ENCODE assay signal across 8 cellular contexts in genomic region chr15:67089218-67090193, GRCh38. TPM values are rescaled to one million over a fixed set of nuclear protein-coding genes. Genes with fewer than 3 reads are reported as not detected.
A peak's percentile ranks its signal among the peaks of the same experiment; 100 is the strongest.
DNase-seq lines count a peak whose midpoint lies in the region; ATAC-seq and TF ChIP-seq lines count a peak whose summit lies in the region.
"Had no signal": no experiment of that assay in that cellular context is flagged by ENCODE, and none has a peak within 500 bp of the region (broad histone marks: within the 10 kb centered on the region; RNA-seq: fewer than 3 reads in every experiment).

No MANE protein-coding gene starts in this region.

- no peak overlapping the region for H3K27ac ChIP-seq in HCT116 (ENCODE audit: low read depth, low read length)
- peak overlapping the region in 1 of 2 experiments; percentile 43; a peak in 2 of 4 replicates for H3K27ac ChIP-seq in SK-N-SH (ENCODE audit: low read depth in 2 of 2, low read length in 1 of 2)
- peak overlapping the region; percentile 75 for H3K27ac ChIP-seq in fibroblast of lung (ENCODE audit: insufficient read depth, low read length)

- H4K20me1 ChIP-seq in HCT116 (ENCODE audit: insufficient read depth), result peaks cover 4% of the 10 kb centered on the region; the same call in 1 of the 2 replicates
- peaks cover 68% of the 10 kb centered on the region for H4K20me1 ChIP-seq in SK-N-SH (ENCODE audit: insufficient read depth)
- H4K20me1 ChIP-seq in fibroblast of lung (ENCODE audit: control insufficient read depth, extremely low read depth, insufficient read depth, low read length), result peaks cover 2% of the 10 kb centered on the region

- H3K4me1 ChIP-seq in HCT116 (ENCODE audit: control insufficient read depth in 1 of 2, insufficient read depth in 2 of 2, low read length in 2 of 2) (peaks cover 75 to 86% of the 10 kb centered on the region in 2 experiments), SK-N-SH (ENCODE audit: control insufficient read depth in 1 of 2, insufficient read depth in 2 of 2, low read depth in 1 of 2, low read length in 1 of 2) (peaks cover 53 to 56% of the 10 kb centered on the region in 2 experiments), fibroblast of lung (ENCODE audit: control insufficient read depth, extremely low read depth, insufficient read depth, low read length) (peaks cover 66% of the 10 kb centered on the region), skeletal muscle satellite cell (ENCODE audit: control insufficient read depth, insufficient read depth, low read length) (peaks cover 67% of the 10 kb centered on the region)

- H3F3A ChIP-seq in SK-N-SH (replicated peaks; ENCODE audit: insufficient read depth), result peaks cover 15% of the 10 kb centered on the region

- RAD21 ChIA-PET in HCT116 (lab: Charles Lee; ENCODE audit: low non-redundant PET in 1 of 2, low total read pairs in 2 of 2, uncharacterized antibody in 2 of 2, unreplicated experiment in 2 of 2), result no interaction called here

- H3K4me3 ChIP-seq in HCT116 (replicated peaks in 1 of 2; ENCODE audit: low read depth in 1 of 2, low read length in 2 of 2) (no peak overlapping the region), SK-N-SH (ENCODE audit: low read depth in 2 of 2, low read length in 1 of 2) (no peak overlapping the region), fibroblast of lung (replicated peaks in 1 of 4; ENCODE audit: control extremely low read depth in 1 of 4, insufficient read depth in 1 of 4, low read depth in 3 of 4, low read length in 4 of 4) (no peak overlapping the region), skeletal muscle satellite cell (ENCODE audit: low read length) (no peak overlapping the region)
- H3K4me3 ChIP-seq: HAP-1 had no signal

- TF ChIP-seq RAD21 in HCT116 (IDR thresholded peaks at IDR 0.05; ENCODE audit: low read depth), result no peak
- TF ChIP-seq RAD21 in SK-N-SH (IDR thresholded peaks at IDR 0.05; ENCODE audit: low read length), result no peak

- H3K9me2 ChIP-seq in HCT116 (ENCODE audit: insufficient read depth) (no peaks in the 10 kb centered on the region), SK-N-SH (no peaks in the 10 kb centered on the region)

- BruUV-seq in HCT116 (replicated peaks; lab: Mats Ljungman, UMichigan), result no TSS peak

- intact Hi-C loops in HCT116 (cut with micrococcal nuclease), result no loop called here

- TF ChIP-seq EP300 in SK-N-SH (IDR thresholded peaks at IDR 0.05; ENCODE audit: borderline replicate concordance in 1 of 2, low read depth in 1 of 2, low read length in 1 of 2), result peak in 1 of 2 experiments; percentile 10; a peak in 1 of 4 replicates

- no peak for TF ChIP-seq POLR2A in HCT116 (IDR thresholded peaks at IDR 0.05; ENCODE audit: borderline replicate concordance, extremely low read depth, insufficient read depth, insufficient read length)

- CTCF ChIA-PET in HCT116 (lab: Charles Lee), result interaction anchor here (1.0 kb wide), 1 partner anchor 47 kb away, joined by 3 read pairs; no protein-coding TSS in a partner anchor
- CTCF ChIA-PET in SK-N-SH (lab: Yijun Ruan, JAX), result interaction anchor here (1.3 kb wide), 1 partner anchor 19 kb away, joined by 3 read pairs; no protein-coding TSS in a partner anchor

- TF ChIP-seq CTCF in HCT116 (IDR thresholded peaks at IDR 0.05 in 2 of 3, conservative IDR thresholded peaks at IDR 0.05 in 1 of 3; ENCODE audit: borderline replicate concordance in 1 of 3, insufficient read depth in 1 of 3, low read depth in 2 of 3, low read length in 2 of 3), result no peak
- no peak for TF ChIP-seq CTCF in SK-N-SH (IDR thresholded peaks at IDR 0.05)
- TF ChIP-seq CTCF in fibroblast of lung (conservative IDR thresholded peaks at IDR 0.05 in 1 of 2, IDR thresholded peaks at IDR 0.05 in 1 of 2; ENCODE audit: low read depth in 1 of 2, low read length in 2 of 2), result no peak

- DNase-seq in HCT116 (ENCODE audit: low read depth, low spot score), result no peak
- DNase-seq in SK-N-SH, result no peak
- peak in 1 of 2 donors; percentile 67 for DNase-seq in fibroblast of lung (ENCODE audit: low read depth in 2 of 2)
- DNase-seq in NCI-H1092 treated with DMSO at 0.1 percent for 48 hours (lab: John Stamatoyannopoulos, UW), result no peak
- no peak for DNase-seq in NCI-H82 (lab: John Stamatoyannopoulos, UW)

- H3K79me2 ChIP-seq in HCT116 (ENCODE audit: insufficient read depth, low read length), result peaks cover 98% of the 10 kb centered on the region
- H3K79me2 ChIP-seq in SK-N-SH (ENCODE audit: insufficient read depth), result peaks cover 93% of the 10 kb centered on the region
- H3K79me2 ChIP-seq in fibroblast of lung (ENCODE audit: control insufficient read depth, insufficient read depth, low read length), result peaks cover 99% of the 10 kb centered on the region

- H3K9me3 ChIP-seq in HCT116 (ENCODE audit: control insufficient read depth in 1 of 2, insufficient read depth in 1 of 2, low read depth in 1 of 2, low read length in 2 of 2), result no peaks in the 10 kb centered on the region
- no peaks in the 10 kb centered on the region for H3K9me3 ChIP-seq in SK-N-SH
- no peaks in the 10 kb centered on the region for H3K9me3 ChIP-seq in fibroblast of lung (ENCODE audit: control insufficient read depth, insufficient read depth, low read depth, low read length)
- H3K9me3 ChIP-seq in skeletal muscle satellite cell (replicated peaks; ENCODE audit: low read length), result no peaks in the 10 kb centered on the region
- H3K9me3 ChIP-seq: HAP-1 had no signal

- H3K4me2 ChIP-seq in HCT116 (ENCODE audit: low read length) (peak overlapping the region; percentile 71), SK-N-SH (peak overlapping the region; percentile 58), fibroblast of lung (ENCODE audit: extremely low read depth, insufficient read depth, low read length) (peak overlapping the region; percentile 67), skeletal muscle satellite cell (ENCODE audit: low read length) (peak overlapping the region; percentile 5)

- POLR2A ChIA-PET in HCT116 (lab: Charles Lee) (no interaction called here), SK-N-SH (lab: Yijun Ruan, JAX) (interaction anchor here (0.6 kb wide), 1 partner anchor 12 kb away, joined by 3 read pairs; no protein-coding TSS in a partner anchor)

- peak; percentile 67 for ATAC-seq in HCT116
- no peak for ATAC-seq in GM21367 (IDR thresholded peaks at IDR 0.05; ENCODE audit: unreplicated experiment)

- H2AFZ ChIP-seq in HCT116 (ENCODE audit: low read depth, low read length, poor library complexity, severe bottlenecking) (no peak overlapping the region), SK-N-SH (ENCODE audit: low read depth) (no peak overlapping the region), fibroblast of lung (ENCODE audit: low read length) (no peak overlapping the region)

- WGBS in SK-N-SH (ENCODE audit: low lambda C conversion rate), result 66% methylated on average over 14 of the region's 15 CpGs

- H3K36me3 ChIP-seq in HCT116 (ENCODE audit: control insufficient read depth in 1 of 2, insufficient read depth in 2 of 2, low read length in 2 of 2) (peaks cover 0 to 9% of the 10 kb centered on the region in 2 experiments; a peak in 1 of 4 replicates), SK-N-SH (replicated peaks in 1 of 2; ENCODE audit: control insufficient read depth in 1 of 2, insufficient read depth in 2 of 2, low read length in 1 of 2) (peaks cover 0 to 3% of the 10 kb centered on the region in 2 experiments), fibroblast of lung (ENCODE audit: control insufficient read depth, insufficient read depth, low read length) (peaks cover 9% of the 10 kb centered on the region), skeletal muscle satellite cell (ENCODE audit: insufficient read depth, low read length) (peaks cover 40% of the 10 kb centered on the region)

- H3K27me3 ChIP-seq in HCT116 (ENCODE audit: insufficient read depth, low read length) (no peaks in the 10 kb centered on the region), SK-N-SH (ENCODE audit: insufficient read depth) (no peaks in the 10 kb centered on the region), fibroblast of lung (ENCODE audit: control insufficient read depth, insufficient read depth, low read length) (no peaks in the 10 kb centered on the region), skeletal muscle satellite cell (ENCODE audit: control insufficient read depth, insufficient read depth, low read length) (no peaks in the 10 kb centered on the region)

- H3K9ac ChIP-seq in HCT116 (ENCODE audit: low read length) (peak overlapping the region; percentile 45), SK-N-SH (0 out of 2 replicates have a peak overlapping the region, but pooled peaks have one; percentile 0), fibroblast of lung (ENCODE audit: insufficient read depth, low read length) (no peak overlapping the region), skeletal muscle satellite cell (ENCODE audit: low read depth, low read length) (no peak overlapping the region)

TF ChIP-seq in HCT116, 20 proteins besides CTCF, POLR2A, EP300 and RAD21 (continues in another document):
- TF ChIP-seq ZFX (IDR thresholded peaks at IDR 0.05) (0 out of 2 replicates have a peak, but pooled peaks have one; percentile 31), EGR1 (IDR thresholded peaks at IDR 0.05; ENCODE audit: low read depth) (no peak), POLR2AphosphoS5 (IDR thresholded peaks at IDR 0.05; ENCODE audit: low read depth, low read length) (0 out of 2 replicates have a peak, but pooled peaks have one; percentile 33), EZH2 (IDR thresholded peaks at IDR 0.05) (no peak)

TF ChIP-seq in SK-N-SH, 30 proteins besides CTCF, POLR2A, EP300 and RAD21 (continues in another document):
- TF ChIP-seq SIN3A (IDR thresholded peaks at IDR 0.05; ENCODE audit: borderline replicate concordance, low read depth, low read length), result no peak
- no peak for TF ChIP-seq GABPA (IDR thresholded peaks at IDR 0.05; ENCODE audit: low read depth)
- TF ChIP-seq RXRA (IDR thresholded peaks at IDR 0.05; ENCODE audit: borderline replicate concordance, low read depth), result peak; percentile 30; the same call in 1 of the 2 replicates
- TF ChIP-seq NFIC (IDR thresholded peaks at IDR 0.05; ENCODE audit: borderline replicate concordance), result peak; percentile 59; the same call in 1 of the 2 replicates
- no peak for TF ChIP-seq ELF1 (IDR thresholded peaks at IDR 0.05)
- no peak for TF ChIP-seq USF2 (IDR thresholded peaks at IDR 0.05; ENCODE audit: borderline replicate concordance, low read depth, low read length)

RNA-seq across cellular contexts. Expression of gene SMAD3, which starts 24.1 kb away (rescaled TPM):
- total RNA-seq in HCT116 (2021; ENCODE audit: unreplicated experiment) (89.2 TPM), fibroblast of lung (48.8 and 69.9 TPM in 2 replicates)
- 54.4 and 57.6 TPM in 2 replicates for polyA plus RNA-seq in HCT116 (2012)
- polyA plus RNA-seq in SK-N-SH (2012; rRNA removed) (18.0 and 19.5 TPM in 2 replicates), fibroblast of lung (173 and 210 TPM in 2 replicates)
- 12.0 and 14.6 TPM in 2 replicates for polyA plus RNA-seq in SK-N-SH (2012; cell fraction: cytosol; rRNA removed)
- 47.4 and 59.5 TPM in 2 replicates for polyA plus RNA-seq in SK-N-SH (2012; cell fraction: nucleus; rRNA removed)
- polyA plus RNA-seq in fibroblast of lung (2012), result 201 and 211 TPM in 2 replicates
- 738 and 1,027 TPM in 2 replicates for polyA minus RNA-seq in fibroblast of lung (ENCODE audit: low replicate concordance)
- total RNA-seq in skeletal muscle satellite cell (2012; rRNA removed), result 18.3 and 32.1 TPM in 2 replicates

Comparison
In these comparisons a context has a peak if more than half of its experiments do, and no peak if none do; other contexts are left out.
1. H3K4me2 ChIP-seq: peak in every context shown above with its lines; median percentile 71 in HCT116; 67 in fibroblast of lung; 58 in SK-N-SH; 5 in skeletal muscle satellite cell.
2. H3K9ac ChIP-seq: peak in HCT116 (single experiment) and SK-N-SH (single experiment); none in fibroblast of lung (single experiment) and skeletal muscle satellite cell (single experiment).
3. Of the 11 proteins assayed by ChIP-seq in both SK-N-SH and HCT116: peak only in SK-N-SH: JUND and MAX; only in HCT116: POLR2AphosphoS5; in both: none; in neither: 8.